In the genomic region with DNA sequence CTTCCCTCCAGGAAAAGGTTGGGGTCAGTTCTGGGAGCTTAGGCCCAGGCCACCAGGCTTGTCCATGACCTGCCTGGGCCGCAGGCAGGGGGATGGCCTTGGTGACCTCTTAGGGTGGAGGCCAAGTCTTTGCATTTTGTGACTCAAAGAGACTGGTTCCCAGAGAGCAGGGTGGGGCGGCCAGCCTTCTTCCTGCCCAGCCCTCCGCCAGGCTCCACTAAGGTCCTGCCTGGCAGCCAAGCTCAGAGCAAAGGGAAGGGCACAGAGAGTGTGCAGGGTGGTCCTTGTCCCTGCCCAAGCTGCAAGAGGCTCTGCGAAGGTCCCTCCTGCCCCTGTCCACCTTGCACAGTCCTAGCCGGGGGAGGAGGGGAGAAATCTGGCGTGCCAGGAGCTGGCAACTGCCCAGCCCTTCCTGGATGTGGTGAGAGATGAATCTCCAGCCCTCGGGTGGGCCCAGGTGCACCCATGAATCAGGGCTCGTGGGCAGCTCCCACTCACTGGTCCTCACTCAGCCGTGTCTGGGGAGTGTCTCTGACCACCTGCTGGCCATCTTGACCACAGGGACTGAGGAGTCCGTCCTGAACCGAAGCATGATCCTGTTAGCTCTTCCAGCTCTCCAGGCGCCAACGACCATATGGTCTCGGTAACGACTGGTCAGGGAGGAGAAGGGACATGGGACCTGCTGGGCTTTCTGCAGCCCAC, we compare ENCODE assay signal across 14 cellular contexts. TPM values are rescaled to one million over a fixed set of nuclear protein-coding genes. Genes with fewer than 3 reads are reported as not detected.
DNase-seq lines count a peak whose midpoint lies in the region; ATAC-seq and TF ChIP-seq lines count a peak whose summit lies in the region.
"Had no signal": no experiment of that assay in that cellular context is flagged by ENCODE, and none has a peak within 500 bp of the region (broad histone marks: within the 10 kb centered on the region; RNA-seq: fewer than 3 reads in every experiment).

No MANE protein-coding gene starts in this region.

- intact Hi-C loops in activated CD8-positive, alpha-beta T cell treated with anti-CD3 and anti-CD28 coated beads for 36 hours (cut with micrococcal nuclease) = no loop called here

- H3K79me1 ChIP-seq in neuronal stem cell (ENCODE audit: low read depth, low read length) = no peaks in the 10 kb centered on the region

- H3K9me3 ChIP-seq in RWPE2 (ENCODE audit: severe bottlenecking) (no peaks in the 10 kb centered on the region), esophagus (ENCODE audit: control insufficient read depth in 2 of 2, insufficient read depth in 1 of 2, low read depth in 1 of 2, low read length in 1 of 2) (no peaks in the 10 kb centered on the region), neuronal stem cell (replicated peaks in 1 of 2; ENCODE audit: control insufficient read depth in 2 of 2, insufficient read depth in 1 of 2, low read depth in 1 of 2, low read length in 2 of 2) (no peaks in the 10 kb centered on the region)
- H3K9me3 ChIP-seq: adrenal gland, ovary had no signal

- peak overlapping the region; percentile 38 for H3K4me3 Mint-ChIP-seq in activated CD8-positive, alpha-beta T cell treated with anti-CD3 and anti-CD28 coated beads, Interleukin-2, amount 10 ng/mL, durations not matched to agents 7 days and 5 days
- no peak overlapping the region for H3K4me3 Mint-ChIP-seq in activated CD8-positive, alpha-beta T cell treated with anti-CD3 and anti-CD28 coated beads for 36 hours

- DNase-seq in activated CD8-positive, alpha-beta T cell treated with anti-CD3 and anti-CD28 coated beads, Interleukin-2, amount 10 ng/mL, durations not matched to agents 7 days and 5 days = no peak
- no peak for DNase-seq in activated CD8-positive, alpha-beta T cell treated with anti-CD3 and anti-CD28 coated beads for 36 hours
- DNase-seq in RWPE2 (ENCODE audit: low spot score) (no peak), neuronal stem cell (ENCODE audit: low spot score) (no peak), AG20443 (ENCODE audit: low spot score) (no peak), omental fat pad (ENCODE audit: low spot score) (no peak)
- DNase-seq: activated CD8-positive, alpha-beta memory T cell treated with anti-CD3 and anti-CD28 coated beads for 24 hours; adrenal gland; effector CD8-positive, alpha-beta T cell; ovary had no signal

- H2AFZ ChIP-seq in neuronal stem cell (ENCODE audit: low read length) = no peak overlapping the region

- no peak overlapping the region for H4K8ac ChIP-seq in neuronal stem cell (ENCODE audit: low read depth, low read length)

- no peak overlapping the region for H3K27ac ChIP-seq in RWPE2 (ENCODE audit: poor library complexity, severe bottlenecking)
- peak overlapping the region; percentile 50 to 73 for H3K27ac ChIP-seq in esophagus (ENCODE audit: low read depth in 2 of 2, low read length in 1 of 2)
- no peak overlapping the region for H3K27ac ChIP-seq in neuronal stem cell (replicated peaks; ENCODE audit: low read length)
- H3K27ac ChIP-seq: HL-60, ovary had no signal

- H3K27ac Mint-ChIP-seq in activated CD8-positive, alpha-beta T cell treated with anti-CD3 and anti-CD28 coated beads, Interleukin-2, amount 10 ng/mL, durations not matched to agents 7 days and 5 days = peak overlapping the region; percentile 60
- H3K27ac Mint-ChIP-seq in activated CD8-positive, alpha-beta T cell treated with anti-CD3 and anti-CD28 coated beads for 36 hours = no peak overlapping the region

- no peak overlapping the region for H3K4ac ChIP-seq in neuronal stem cell (ENCODE audit: low read length)

- H3K4me1 ChIP-seq in RWPE2 (ENCODE audit: insufficient read depth, poor library complexity, severe bottlenecking) (peaks cover 7% of the 10 kb centered on the region), esophagus (ENCODE audit: control insufficient read depth in 2 of 2, insufficient read depth in 2 of 2, low read length in 1 of 2) (peaks cover 7 to 12% of the 10 kb centered on the region in 2 donors), neuronal stem cell (ENCODE audit: control insufficient read depth in 2 of 2, insufficient read depth in 1 of 2, low read depth in 1 of 2, low read length in 2 of 2) (peaks cover 0 to 10% of the 10 kb centered on the region in 2 donors)

- no peak for TF ChIP-seq CTCF in activated CD8-positive, alpha-beta T cell treated with anti-CD3 and anti-CD28 coated beads for 36 hours (IDR thresholded peaks at IDR 0.05)
- TF ChIP-seq CTCF in RWPE2 (IDR thresholded peaks at IDR 0.05; ENCODE audit: poor library complexity, severe bottlenecking) (no peak), omental fat pad (IDR thresholded peaks at IDR 0.05) (no peak)

- WGBS in esophagus, 2 donors = 50 to 56% methylated on average over 15 of the region's 15 CpGs
- no CpG with 5 or more reads among the region's 15 CpGs for WGBS in neuronal stem cell (ENCODE audit: extremely low coverage in 2 of 2, insufficient read length in 2 of 2, insufficient replicate concordance in 1 of 2), 2 donors

- no peak overlapping the region for H2BK120ac ChIP-seq in neuronal stem cell (ENCODE audit: low read depth, low read length)

- peak overlapping the region; percentile 98 for H2AK5ac ChIP-seq in neuronal stem cell (ENCODE audit: low read depth, low read length)

- POLR2A ChIA-PET in activated CD8-positive, alpha-beta T cell treated with anti-CD3 and anti-CD28 coated beads, Interleukin-2, amount 10 ng/mL, durations not matched to agents 7 days and 5 days (lab: Charles Lee) = interaction anchor here (2.5 kb wide), 1 partner anchor 17 kb away, joined by 10 read pairs; no protein-coding TSS in a partner anchor
- POLR2A ChIA-PET in activated CD8-positive, alpha-beta T cell treated with anti-CD3 and anti-CD28 coated beads for 36 hours (lab: Charles Lee) = interaction anchor here (0.6 to 2.5 kb wide), 2 partner anchors 9 to 102 kb away, joined by 4 to 10 read pairs; no protein-coding TSS in a partner anchor

- H3K4me2 ChIP-seq in neuronal stem cell (ENCODE audit: insufficient read depth, low read length, poor library complexity, severe bottlenecking) = no peak overlapping the region

- H4K91ac ChIP-seq in neuronal stem cell (ENCODE audit: low read depth, low read length, poor library complexity) = no peak overlapping the region

- peak overlapping the region; percentile 6 for H2BK12ac ChIP-seq in neuronal stem cell (ENCODE audit: low read length)

- H3K36me3 ChIP-seq in RWPE2 (ENCODE audit: low read depth) (no peaks in the 10 kb centered on the region), esophagus (ENCODE audit: control insufficient read depth in 2 of 2, insufficient read depth in 2 of 2, low read length in 1 of 2) (no peaks in the 10 kb centered on the region), neuronal stem cell (replicated peaks in 1 of 2; ENCODE audit: control insufficient read depth in 2 of 2, insufficient read depth in 2 of 2, low read length in 2 of 2) (no peaks in the 10 kb centered on the region)
- H3K36me3 ChIP-seq: adrenal gland, ovary had no signal

- CTCF ChIA-PET in activated CD8-positive, alpha-beta T cell treated with anti-CD3 and anti-CD28 coated beads, Interleukin-2, amount 10 ng/mL, durations not matched to agents 7 days and 5 days (lab: Charles Lee) = interaction anchor here (0.7 to 3.3 kb wide), 10 partner anchors 9 to 133 kb away, joined by 3 to 25 read pairs (median 6); partner anchors contain the start of genes AJM1 and PAXX
- CTCF ChIA-PET in activated CD8-positive, alpha-beta T cell treated with anti-CD3 and anti-CD28 coated beads for 36 hours (lab: Charles Lee) = interaction anchor here (1.0 to 4.5 kb wide), 11 partner anchors 12 to 92 kb away, joined by 3 to 24 read pairs (median 5); no protein-coding TSS in a partner anchor

- H3K9ac ChIP-seq in neuronal stem cell (ENCODE audit: low read depth, low read length, poor library complexity) = no peak overlapping the region

- H2BK5ac ChIP-seq in neuronal stem cell (ENCODE audit: low read length) = peak overlapping the region; percentile 94

- peak overlapping the region; percentile 34 for H3K23ac ChIP-seq in neuronal stem cell (ENCODE audit: low read depth, low read length, poor library complexity)

- ATAC-seq in activated CD8-positive, alpha-beta T cell treated with anti-CD3 and anti-CD28 coated beads, Interleukin-2, amount 10 ng/mL, durations not matched to agents 7 days and 5 days = no peak
- no peak for ATAC-seq in activated CD8-positive, alpha-beta T cell treated with anti-CD3 and anti-CD28 coated beads for 36 hours
- ATAC-seq in RWPE2 (ENCODE audit: low read depth) (peak; percentile 29; the same call in 1 of the 3 replicates), omental fat pad (ENCODE audit: low FRiP score) (no peak), HG03457 (IDR thresholded peaks at IDR 0.05; ENCODE audit: unreplicated experiment) (no peak)

- H3K27me3 ChIP-seq in RWPE2 (ENCODE audit: insufficient read depth, poor library complexity, severe bottlenecking) (no peaks in the 10 kb centered on the region), esophagus (ENCODE audit: control insufficient read depth in 1 of 2, insufficient read depth in 2 of 2, low read length in 2 of 2) (no peaks in the 10 kb centered on the region), neuronal stem cell (ENCODE audit: control insufficient read depth in 3 of 3, insufficient read depth in 3 of 3, low read depth in 1 of 3, low read length in 3 of 3) (peaks cover 0 to 78% (median 12%) of the 10 kb centered on the region in 3 experiments)
- H3K27me3 ChIP-seq: adrenal gland, ovary had no signal

- H3K9me3 Mint-ChIP-seq in activated CD8-positive, alpha-beta T cell treated with anti-CD3 and anti-CD28 coated beads, Interleukin-2, amount 10 ng/mL, durations not matched to agents 7 days and 5 days (ENCODE audit: insufficient read depth) = no peaks in the 10 kb centered on the region
- no peaks in the 10 kb centered on the region for H3K9me3 Mint-ChIP-seq in activated CD8-positive, alpha-beta T cell treated with anti-CD3 and anti-CD28 coated beads for 36 hours

- H3K4me3 ChIP-seq in RWPE2 (ENCODE audit: severe bottlenecking) (no peak overlapping the region), esophagus (ENCODE audit: low read depth in 1 of 2, low read length in 2 of 2) (no peak overlapping the region), neuronal stem cell (ENCODE audit: low read length in 2 of 2) (no peak overlapping the region)
- H3K4me3 ChIP-seq: adrenal gland, ovary had no signal

- H3K36me3 Mint-ChIP-seq in activated CD8-positive, alpha-beta T cell treated with anti-CD3 and anti-CD28 coated beads, Interleukin-2, amount 10 ng/mL, durations not matched to agents 7 days and 5 days (ENCODE audit: low read depth) = no peaks in the 10 kb centered on the region
- no peaks in the 10 kb centered on the region for H3K36me3 Mint-ChIP-seq in activated CD8-positive, alpha-beta T cell treated with anti-CD3 and anti-CD28 coated beads for 36 hours (ENCODE audit: low read depth)

- peak overlapping the region; percentile 93 for H2BK15ac ChIP-seq in neuronal stem cell (ENCODE audit: low read length)

- no peak overlapping the region for H3K14ac ChIP-seq in neuronal stem cell (ENCODE audit: low read length)

- peaks cover 25% of the 10 kb centered on the region for H3K4me1 Mint-ChIP-seq in activated CD8-positive, alpha-beta T cell treated with anti-CD3 and anti-CD28 coated beads, Interleukin-2, amount 10 ng/mL, durations not matched to agents 7 days and 5 days (ENCODE audit: low read depth)
- H3K4me1 Mint-ChIP-seq in activated CD8-positive, alpha-beta T cell treated with anti-CD3 and anti-CD28 coated beads for 36 hours (ENCODE audit: low read depth) = peaks cover 20% of the 10 kb centered on the region

- no peaks in the 10 kb centered on the region for H3K27me3 Mint-ChIP-seq in activated CD8-positive, alpha-beta T cell treated with anti-CD3 and anti-CD28 coated beads, Interleukin-2, amount 10 ng/mL, durations not matched to agents 7 days and 5 days (ENCODE audit: low read depth)
- H3K27me3 Mint-ChIP-seq in activated CD8-positive, alpha-beta T cell treated with anti-CD3 and anti-CD28 coated beads for 36 hours = no peaks in the 10 kb centered on the region

- H3K18ac ChIP-seq in neuronal stem cell (ENCODE audit: low read length) = peak overlapping the region; percentile 77

RNA-seq across cellular contexts. Expression of gene PTGDS, which starts 2.3 kb away (rescaled TPM):
- 1 to 10 TPM; 1.2 to 1.4 TPM for total RNA-seq in activated CD8-positive, alpha-beta T cell treated with anti-CD3 and anti-CD28 coated beads, Interleukin-2, amount 10 ng/mL, durations not matched to agents 7 days and 5 days
- not detected for total RNA-seq in activated CD8-positive, alpha-beta T cell treated with anti-CD3 and anti-CD28 coated beads for 36 hours
- 10 to 100 TPM; 18.4 to 42.3 TPM for polyA plus RNA-seq in esophagus
- 0.33 TPM for polyA plus RNA-seq in neuronal stem cell (2013, experiment 1 of 2)
- polyA plus RNA-seq in neuronal stem cell (2013, experiment 2 of 2) = 0.42 TPM
- total RNA-seq in omental fat pad = 100 to 1,000 TPM in 2 of 4 donors, 10 to 100 TPM in 2; 76.9 to 173 (median 118) TPM

RNA-seq across cellular contexts. Expression of gene LCNL1, which starts 7.8 kb away (rescaled TPM):
- total RNA-seq in activated CD8-positive, alpha-beta T cell treated with anti-CD3 and anti-CD28 coated beads, Interleukin-2, amount 10 ng/mL, durations not matched to agents 7 days and 5 days = not detected
- not detected for total RNA-seq in activated CD8-positive, alpha-beta T cell treated with anti-CD3 and anti-CD28 coated beads for 36 hours
- polyA plus RNA-seq in esophagus = under 1 TPM; 0.20 to 0.55 TPM
- polyA plus RNA-seq in neuronal stem cell (2013, experiment 1 of 2) = 0.07 TPM
- polyA plus RNA-seq in neuronal stem cell (2013, experiment 2 of 2) = 0.07 TPM
- total RNA-seq in omental fat pad = under 1 TPM in 3 of 4 donors, not detected in 1; 0.28 to 0.47 (median 0.36) TPM

RNA-seq across cellular contexts. Expression of gene PAXX, which starts 17.2 kb away (rescaled TPM):
- total RNA-seq in activated CD8-positive, alpha-beta T cell treated with anti-CD3 and anti-CD28 coated beads, Interleukin-2, amount 10 ng/mL, durations not matched to agents 7 days and 5 days = 10 to 100 TPM; 80.6 to 85.2 TPM
- total RNA-seq in activated CD8-positive, alpha-beta T cell treated with anti-CD3 and anti-CD28 coated beads for 36 hours = 10 to 100 TPM; 60.5 to 61.8 TPM
- polyA plus RNA-seq in esophagus = 100 to 1,000 TPM in 1 of 2 donors, 10 to 100 TPM in 1; 49.7 to 119 TPM
- 57.4 TPM for polyA plus RNA-seq in neuronal stem cell (2013, experiment 1 of 2)
- 58.1 TPM for polyA plus RNA-seq in neuronal stem cell (2013, experiment 2 of 2)
- total RNA-seq in omental fat pad = 10 to 100 TPM; 22.0 to 37.0 (median 31.6) TPM

RNA-seq across cellular contexts. Expression of gene CLIC3, which starts 21.4 kb away (rescaled TPM):
- total RNA-seq in activated CD8-positive, alpha-beta T cell treated with anti-CD3 and anti-CD28 coated beads, Interleukin-2, amount 10 ng/mL, durations not matched to agents 7 days and 5 days = 1 to 10 TPM; 3.6 to 4.8 TPM
- not detected for total RNA-seq in activated CD8-positive, alpha-beta T cell treated with anti-CD3 and anti-CD28 coated beads for 36 hours
- polyA plus RNA-seq in esophagus = 100 to 1,000 TPM; 351 to 474 TPM
- not detected for polyA plus RNA-seq in neuronal stem cell (2013, experiment 1 of 2)
- polyA plus RNA-seq in neuronal stem cell (2013, experiment 2 of 2) = not detected
- 1 to 10 TPM in 3 of 4 donors, under 1 TPM in 1; 0.95 to 9.7 (median 4.7) TPM for total RNA-seq in omental fat pad

RNA-seq across cellular contexts. Expression of gene LCN12, which starts 22.9 kb away (rescaled TPM):
- 1 to 10 TPM; 1.0 to 1.7 TPM for total RNA-seq in activated CD8-positive, alpha-beta T cell treated with anti-CD3 and anti-CD28 coated beads, Interleukin-2, amount 10 ng/mL, durations not matched to agents 7 days and 5 days
- total RNA-seq in activated CD8-positive, alpha-beta T cell treated with anti-CD3 and anti-CD28 coated beads for 36 hours = 1 to 10 TPM; 1.3 to 2.1 TPM
- polyA plus RNA-seq in esophagus = under 1 TPM; 0.24 to 0.77 TPM
- polyA plus RNA-seq in neuronal stem cell (2013, experiment 1 of 2) = 0.07 TPM
- polyA plus RNA-seq in neuronal stem cell (2013, experiment 2 of 2) = 0.12 TPM
- under 1 TPM in 1 of 4 donors, not detected in 3; 0.46 TPM for total RNA-seq in omental fat pad
- total RNA-seq: lower leg skin had no signal

Comparison
In these comparisons a context has a peak if more than half of its experiments do, and no peak if none do; other contexts are left out.
1. H3K27ac ChIP-seq: peak in esophagus (2 of 2); none in RWPE2 (single experiment) and neuronal stem cell (single experiment).
2. RNA of gene PTGDS, which starts 2.3 kb away (total RNA-seq): 76.9 to 173 TPM in omental fat pad; 1.2 to 1.4 TPM in activated CD8-positive, alpha-beta T cell treated with anti-CD3 and anti-CD28 coated beads, Interleukin-2, amount 10 ng/mL, durations not matched to agents 7 days and 5 days and not detected in activated CD8-positive, alpha-beta T cell treated with anti-CD3 and anti-CD28 coated beads for 36 hours; every median in the first group is over 10 times any median in the second.